Comparison of ENCODE assay signal across 8 cellular contexts in the genomic region with DNA sequence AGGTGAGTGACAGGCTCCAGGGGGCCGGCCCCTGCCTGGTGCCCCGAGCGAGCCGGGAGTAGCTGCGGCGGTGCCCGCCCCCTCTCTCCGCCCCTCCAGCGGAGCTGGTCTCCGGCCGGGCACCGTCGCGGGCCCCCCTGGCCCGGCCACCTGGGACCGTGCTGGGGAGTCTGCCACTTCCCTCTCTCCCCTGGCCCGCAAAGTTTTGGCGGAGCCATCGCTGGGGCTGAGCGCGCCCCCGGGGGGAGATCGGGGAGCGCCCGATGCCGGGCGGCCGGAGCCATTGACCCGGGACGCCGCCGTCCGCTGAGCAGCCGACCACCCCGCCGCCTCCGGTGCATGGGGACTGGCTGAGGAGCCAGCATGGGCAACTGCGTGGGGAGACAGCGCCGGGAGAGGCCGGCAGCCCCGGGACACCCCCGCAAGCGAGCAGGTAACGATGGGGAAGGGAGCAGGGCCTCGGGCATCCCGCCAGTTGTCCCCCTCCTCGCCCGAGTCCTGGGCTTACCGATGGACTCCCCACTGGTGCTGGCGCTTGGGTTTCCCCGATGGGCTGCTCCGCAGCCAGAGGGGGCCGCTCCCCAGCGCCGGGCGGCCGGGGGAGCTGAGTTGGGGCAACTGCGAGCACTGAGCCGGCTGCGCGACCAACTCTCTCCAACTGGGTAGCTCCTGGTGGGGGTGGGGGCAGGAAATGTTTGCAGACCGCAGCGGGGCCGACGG. TPM values are rescaled to one million over a fixed set of nuclear protein-coding genes. Genes with fewer than 3 reads are reported as not detected.
DNase-seq lines count a peak whose midpoint lies in the region; FAIRE-seq and TF ChIP-seq lines count a peak whose summit lies in the region.

UBTD1 (plus strand) TSS at position 84 of the 720 bp plus-strand sequence; CDS start at position 364, 280 bp downstream.

- 0% methylated on average over 17 to 38 of the region's 66 CpGs for WGBS in lower leg skin, 2 donors

- no peak for TF ChIP-seq CTCF in lower leg skin (IDR thresholded peaks at IDR 0.05)

- no peak for TF ChIP-seq POLR2A in lower leg skin (IDR thresholded peaks at IDR 0.05)

- intact Hi-C loops in lower leg skin (cut with DNase I; ENCODE audit: low total_unique reads): no loop called here

- peak; percentile 99 for DNase-seq in GM19239 (ENCODE audit: insufficient read length, low spot score)
- peak; percentile 27 for DNase-seq in HT-29 (ENCODE audit: low spot score)
- DNase-seq in activated CD4-positive, alpha-beta T cell treated with anti-CD3 and anti-CD28 coated beads for 24 hours (ENCODE audit: low read depth in 2 of 2): peak; percentile 3 to 10
- DNase-seq in dermis microvascular lymphatic vessel endothelial cell (ENCODE audit: low read depth in 2 of 2): peak in 1 of 2 donors; percentile 70
- DNase-seq in lower leg skin (ENCODE audit: low spot score in 2 of 2): peak; percentile 47 to 92
- peak; percentile 19 for DNase-seq in stimulated activated CD4-positive, alpha-beta T cell treated with anti-CD3 and anti-CD28 coated beads, Interleukin-4, amount 100 ng/mL, for 24 hours
- DNase-seq in NCI-H1048 (lab: John Stamatoyannopoulos, UW): no peak
- no peak for DNase-seq in middle frontal gyrus (ENCODE audit: extremely low spot score, low spot score)

- no peak for FAIRE-seq in GM19239 (lab: Jason Lieb, UNC)

- peak within 1 kb of the TSS; percentile 96 for H3K4me3 ChIP-seq in lower leg skin (ENCODE audit: low read depth, poor library complexity, severe bottlenecking)

RNA-seq across cellular contexts. Expression of gene UBTD1, which starts in this region (rescaled TPM):
- total RNA-seq in HT-29 (2014; rRNA removed; shearing (Covaris generic)): 21.2 and 23.5 TPM in 2 replicates
- total RNA-seq in dermis microvascular lymphatic vessel endothelial cell (45.1 and 62.6 TPM in 2 replicates), lower leg skin (10 to 100 TPM; 42.7 to 60.6 (median 59.6) TPM)

Comparison
In these comparisons a context has a peak if more than half of its experiments do, and no peak if none do; other contexts are left out.
1. DNase-seq: peak in GM19239 (single experiment), HT-29 (single experiment), activated CD4-positive, alpha-beta T cell treated with anti-CD3 and anti-CD28 coated beads for 24 hours (2 of 2), lower leg skin (2 of 2) and stimulated activated CD4-positive, alpha-beta T cell treated with anti-CD3 and anti-CD28 coated beads, Interleukin-4, amount 100 ng/mL, for 24 hours (single experiment); none in NCI-H1048 (single experiment) and middle frontal gyrus (single experiment).